ENCODE assay signal across 26 cellular contexts in the genomic region with DNA sequence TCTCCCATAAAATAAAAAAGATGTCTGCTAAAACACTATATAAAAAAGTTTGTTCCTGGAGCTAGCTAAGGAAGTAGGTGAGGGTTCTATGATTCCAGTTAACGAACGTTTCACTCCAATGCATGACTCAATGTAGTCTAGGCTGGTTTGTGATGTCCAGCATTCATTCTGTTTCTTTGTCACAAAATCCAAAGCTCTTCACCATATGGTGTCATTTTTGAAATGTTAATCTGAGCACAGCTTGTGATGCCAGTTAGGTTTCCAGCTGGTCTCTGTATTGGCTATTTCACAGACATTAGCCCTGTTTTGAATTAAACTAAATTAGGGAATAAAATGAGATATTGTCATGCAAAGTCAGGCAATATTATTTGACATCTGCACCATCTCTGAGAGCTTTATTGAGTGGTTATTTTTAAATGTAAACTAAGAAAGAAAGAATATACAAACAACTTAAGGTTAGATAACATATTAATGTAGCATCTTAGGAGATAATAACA.
"Had no signal": no experiment of that assay in that cellular context is flagged by ENCODE, and none has a peak within 500 bp of the region (broad histone marks: within the 10 kb centered on the region; RNA-seq: fewer than 3 reads in every experiment).

No MANE protein-coding gene starts in this region.

- ATAC-seq: activated CD4-positive, alpha-beta T cell treated with anti-CD3 and anti-CD28 coated beads for 36 hours; heart left ventricle; left cardiac atrium; left ventricle myocardium superior; sciatic nerve had no signal

- H3K4me3 ChIP-seq: coronary artery, dorsolateral prefrontal cortex, heart left ventricle, ovary, skin epidermis, thoracic aorta had no signal

- H3K36me3 ChIP-seq: heart left ventricle, neutrophil, ovary, thoracic aorta had no signal

- H3K27me3 ChIP-seq: dorsolateral prefrontal cortex, neutrophil, ovary had no signal

- DNase-seq: activated CD4-positive, alpha-beta T cell treated with anti-CD3 and anti-CD28 coated beads for 36 hours; activated CD4-positive, alpha-beta T cell treated with anti-CD3 and anti-CD28 coated beads, Interleukin-2, amount 50 U/mL, for 48 hours; activated CD4-positive, CD25-positive, alpha-beta regulatory T cell; activated CD8-positive, alpha-beta memory T cell treated with anti-CD3 and anti-CD28 coated beads for 24 hours; activated effector memory CD4-positive, alpha-beta T cell treated with Interleukin-2 at 50 U/mL for 16 hours; activated naive CD4-positive, alpha-beta T cell treated with Interleukin-2 at 50 U/mL for 16 hours; anterior cingulate cortex; cerebellar nuclear complex; dorsolateral prefrontal cortex; effector memory CD4-positive, alpha-beta T cell; erythroblast; heart left ventricle; islet precursor cell; left cardiac atrium; left ventricle myocardium superior; nephron progenitor cell; ovary; retina; stimulated activated CD4-positive, alpha-beta T cell treated with anti-CD3 and anti-CD28 coated beads, Interleukin-12 subunit alpha, Interleukin-12 subunit beta, amount 100 ng/mL, for 4 hours; stimulated activated CD4-positive, alpha-beta T cell treated with anti-CD3 and anti-CD28 coated beads, Interleukin-4, amount 100 ng/mL, for 1 hour; trophoblast cell had no signal

- H3K27ac ChIP-seq: coronary artery, dorsolateral prefrontal cortex, heart left ventricle, neutrophil, ovary, skin epidermis, thoracic aorta had no signal

- H3K9me3 ChIP-seq: neutrophil, ovary, thoracic aorta had no signal

- H3K4me1 ChIP-seq: heart left ventricle had no signal
